8 cellular contexts compared by ENCODE assay signal in genomic region chr6:150685860-150686259, GRCh38.
DNase-seq lines count a peak whose midpoint lies in the region; ATAC-seq, FAIRE-seq and TF ChIP-seq lines count a peak whose summit lies in the region.

No MANE protein-coding gene starts in this region.

- no peak overlapping the region for H3K4me2 ChIP-seq in PC-9

- ATAC-seq in HG02885 (IDR thresholded peaks at IDR 0.05; ENCODE audit: poor library complexity, unreplicated experiment) (peak; percentile 80), lower lobe of right lung (peak; percentile 53 to 70)

- peak; percentile 84 for TF ChIP-seq CTCF in GM12873 (IDR thresholded peaks at IDR 0.05; ENCODE audit: insufficient read depth, low read depth, low read length, missing control alignments)
- peak; percentile 78 for TF ChIP-seq CTCF in PC-9 (conservative IDR thresholded peaks at IDR 0.05)
- TF ChIP-seq CTCF in lower lobe of right lung (IDR thresholded peaks at IDR 0.05), result peak; percentile 65

- H3K9me3 ChIP-seq in PC-9 (ENCODE audit: insufficient read depth, low read depth), result no peaks in the 10 kb centered on the region
- no peaks in the 10 kb centered on the region for H3K9me3 ChIP-seq in adipocyte (ENCODE audit: control insufficient read depth, low read length)
- no peaks in the 10 kb centered on the region for H3K9me3 ChIP-seq in lower lobe of right lung

- no peak overlapping the region for H2AFZ ChIP-seq in PC-9

- H3K27me3 ChIP-seq in PC-9 (ENCODE audit: insufficient read depth, low read depth) (no peaks in the 10 kb centered on the region), adipocyte (replicated peaks; ENCODE audit: control insufficient read depth, insufficient read depth, low read length) (peaks cover 7% of the 10 kb centered on the region), lower lobe of right lung (ENCODE audit: low read depth) (no peaks in the 10 kb centered on the region)

- FAIRE-seq in urothelium cell line (lab: Jason Lieb, UNC), result no peak

- H3K27ac ChIP-seq in PC-9 (no peak overlapping the region), lower lobe of right lung (peak overlapping the region; percentile 21)

- DNase-seq in AG08395 (ENCODE audit: low spot score) (peak; percentile 33), PC-9 (peak; percentile 12 to 43), adipocyte (ENCODE audit: low read depth) (peak; percentile 10), lower lobe of right lung (peak; percentile 58), urothelium cell line (ENCODE audit: low spot score) (peak; percentile 48), NCI-H1694 treated with DMSO at 0.1 percent for 48 hours (lab: John Stamatoyannopoulos, UW) (no peak)

- CTCF ChIA-PET in PC-9 (lab: Charles Lee), result interaction anchor here (0.6 to 1.2 kb wide), 5 partner anchors 46 to 653 kb away, joined by 3 to 8 read pairs (median 3); no protein-coding TSS in a partner anchor

- BruUV-seq in PC-9 (replicated peaks; lab: Mats Ljungman, UMichigan), result no TSS peak

- POLR2A ChIA-PET in PC-9 (lab: Charles Lee; ENCODE audit: unreplicated experiment), result interaction anchor here (0.6 kb wide), 1 partner anchor 86 kb away, joined by 3 read pairs; no protein-coding TSS in a partner anchor

- no peaks in the 10 kb centered on the region for H3K9me2 ChIP-seq in PC-9 (ENCODE audit: insufficient read depth)

- H3K36me3 ChIP-seq in PC-9 (ENCODE audit: low read depth) (no peaks in the 10 kb centered on the region), adipocyte (ENCODE audit: control insufficient read depth, insufficient read depth, low read length, severe bottlenecking) (no peaks in the 10 kb centered on the region), lower lobe of right lung (no peaks in the 10 kb centered on the region)

- intact Hi-C loops in PC-9 (cut with micrococcal nuclease; ENCODE audit: unreplicated experiment) (no loop called here), lower lobe of right lung (cut with DNase I) (no loop called here)

- no peaks in the 10 kb centered on the region for H4K20me1 ChIP-seq in PC-9 (ENCODE audit: insufficient read depth)

- H3K4me1 ChIP-seq in PC-9 (replicated peaks; ENCODE audit: insufficient read depth) (0 out of 2 replicates have a peak, but pooled peaks cover 5% of the 10 kb centered on the region), adipocyte (ENCODE audit: control insufficient read depth, insufficient read depth, low read length) (peaks cover 5% of the 10 kb centered on the region), lower lobe of right lung (peaks cover 35% of the 10 kb centered on the region)

- H3K4me3 ChIP-seq in PC-9, result no peak overlapping the region
- no peak overlapping the region for H3K4me3 ChIP-seq in adipocyte (ENCODE audit: low read length)
- no peak overlapping the region for H3K4me3 ChIP-seq in lower lobe of right lung

- no peaks in the 10 kb centered on the region for H3K79me2 ChIP-seq in PC-9 (ENCODE audit: low read depth)

- H3K9ac ChIP-seq in adipocyte (ENCODE audit: low read length), result no peak overlapping the region

- H3F3A ChIP-seq in PC-9 (ENCODE audit: insufficient read depth, low read depth), result no peaks in the 10 kb centered on the region
